ENCODE assay signal across 1 cellular context in the genomic region with DNA sequence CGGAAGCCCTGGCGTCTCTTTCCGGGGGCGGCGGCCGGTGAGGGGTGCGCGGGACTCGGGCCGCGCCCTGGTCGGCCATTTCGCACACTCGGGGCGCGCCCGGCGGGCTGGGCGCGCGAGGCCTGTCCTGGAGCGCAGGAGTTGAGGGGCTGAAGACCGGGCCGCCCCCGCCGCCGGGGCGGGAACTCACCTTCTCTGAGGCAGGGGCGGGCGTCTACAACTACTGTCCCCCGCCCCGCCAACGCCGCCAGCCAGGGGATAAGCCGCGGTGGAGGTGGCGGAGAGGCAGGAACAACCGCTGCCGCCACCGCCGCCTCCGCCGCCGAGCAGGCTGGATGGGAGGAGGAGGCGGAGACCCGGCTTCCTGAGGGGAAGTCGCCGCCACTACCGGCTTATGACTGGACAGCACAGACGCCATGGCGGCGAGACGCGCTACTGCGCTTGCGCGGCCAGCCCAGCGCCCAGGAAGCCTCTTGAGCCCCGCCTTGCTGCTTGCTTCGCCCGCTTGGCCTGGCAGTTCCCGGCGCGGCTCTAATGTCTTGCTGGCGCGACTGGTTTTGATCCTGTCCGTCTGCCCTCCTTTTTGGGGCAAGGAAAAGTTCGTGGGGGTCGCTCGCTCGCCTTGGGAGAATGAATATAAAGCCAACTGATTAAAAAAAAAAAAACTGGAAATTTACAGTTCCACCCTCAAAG.
TF ChIP-seq lines count a peak whose summit lies in the region.

TSS of gene KRCC1 (minus strand) at position 348 of the 693 bp plus-strand sequence. CDS start 27,220 bp downstream, outside the sequence.

TF ChIP-seq in HepG2, 621 proteins besides CTCF, POLR2A, EP300 and RAD21 (continued from another document and continues in another):
- TF ChIP-seq KLF15 (CRISPR knock-in tag; IDR thresholded peaks at IDR 0.05; ENCODE audit: borderline replicate concordance) (peak; percentile 91), PLSCR1 (CRISPR knock-in tag; IDR thresholded peaks at IDR 0.05; ENCODE audit: borderline replicate concordance) (0 out of 2 replicates have a peak, but pooled peaks have one; percentile 27), RXRB (CRISPR knock-in tag; IDR thresholded peaks at IDR 0.05; ENCODE audit: borderline replicate concordance) (peak; percentile 29; the same call in 1 of the 2 replicates), KDM3A (CRISPR knock-in tag; IDR thresholded peaks at IDR 0.05; ENCODE audit: low read depth) (0 out of 2 replicates have a peak, but pooled peaks have one; percentile 78), ZSCAN20 (CRISPR knock-in tag; IDR thresholded peaks at IDR 0.05; ENCODE audit: borderline replicate concordance) (no peak), NR0B2 (CRISPR knock-in tag; IDR thresholded peaks at IDR 0.05) (peak; percentile 69; the same call in 1 of the 2 replicates), ZNF567 (CRISPR knock-in tag; IDR thresholded peaks at IDR 0.05; ENCODE audit: borderline replicate concordance) (peak; percentile 65; the same call in 1 of the 2 replicates), DMTF1 (CRISPR knock-in tag; IDR thresholded peaks at IDR 0.05) (peak; percentile 80; the same call in 1 of the 2 replicates), ATF3 (CRISPR knock-in tag; IDR thresholded peaks at IDR 0.05) (peak; percentile 71), KAT7 (CRISPR knock-in tag; IDR thresholded peaks at IDR 0.05; ENCODE audit: borderline replicate concordance) (peak; percentile 92), SAFB2 (CRISPR knock-in tag; IDR thresholded peaks at IDR 0.05; ENCODE audit: borderline replicate concordance, low read depth) (peak; percentile 87), DZIP1 (CRISPR knock-in tag; IDR thresholded peaks at IDR 0.05) (peak; percentile 83; the same call in 1 of the 2 replicates), ZNF749 (CRISPR knock-in tag; IDR thresholded peaks at IDR 0.05; ENCODE audit: borderline replicate concordance) (peak; percentile 83; the same call in 1 of the 2 replicates), SRSF1 (optimal IDR thresholded peaks at IDR 0.05; ENCODE audit: low read depth, low read length) (peak; percentile 93), PHF21A (CRISPR knock-in tag; IDR thresholded peaks at IDR 0.05) (peak; percentile 15; the same call in 1 of the 2 replicates), PCBP1 (IDR thresholded peaks at IDR 0.05; ENCODE audit: borderline replicate concordance, low read depth, low read length) (0 out of 2 replicates have a peak, but pooled peaks have one; percentile 55), ZNF274 (CRISPR knock-in tag; IDR thresholded peaks at IDR 0.05) (peak; percentile 95), GATAD2A (CRISPR knock-in tag; IDR thresholded peaks at IDR 0.05) (no peak; the same call in 1 of the 2 replicates), ZNF878 (CRISPR knock-in tag; IDR thresholded peaks at IDR 0.05) (peak; percentile 91; the same call in 1 of the 2 replicates), ZNF382 (CRISPR knock-in tag; IDR thresholded peaks at IDR 0.05; ENCODE audit: borderline replicate concordance) (no peak), KDM4B (CRISPR knock-in tag; IDR thresholded peaks at IDR 0.05) (peak; percentile 80; the same call in 1 of the 2 replicates), ZNF747 (CRISPR knock-in tag; IDR thresholded peaks at IDR 0.05; ENCODE audit: borderline replicate concordance) (peak; percentile 52; the same call in 1 of the 2 replicates), AFF4 (CRISPR knock-in tag; IDR thresholded peaks at IDR 0.05) (peak; percentile 72; the same call in 1 of the 2 replicates)
- TF ChIP-seq, protein P1, sequence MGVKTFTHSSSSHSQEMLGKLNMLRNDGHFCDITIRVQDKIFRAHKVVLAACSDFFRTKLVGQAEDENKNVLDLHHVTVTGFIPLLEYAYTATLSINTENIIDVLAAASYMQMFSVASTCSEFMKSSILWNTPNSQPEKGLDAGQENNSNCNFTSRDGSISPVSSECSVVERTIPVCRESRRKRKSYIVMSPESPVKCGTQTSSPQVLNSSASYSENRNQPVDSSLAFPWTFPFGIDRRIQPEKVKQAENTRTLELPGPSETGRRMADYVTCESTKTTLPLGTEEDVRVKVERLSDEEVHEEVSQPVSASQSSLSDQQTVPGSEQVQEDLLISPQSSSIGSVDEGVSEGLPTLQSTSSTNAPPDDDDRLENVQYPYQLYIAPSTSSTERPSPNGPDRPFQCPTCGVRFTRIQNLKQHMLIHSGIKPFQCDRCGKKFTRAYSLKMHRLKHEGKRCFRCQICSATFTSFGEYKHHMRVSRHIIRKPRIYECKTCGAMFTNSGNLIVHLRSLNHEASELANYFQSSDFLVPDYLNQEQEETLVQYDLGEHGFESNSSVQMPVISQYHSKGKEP (CRISPR knock-in tag; IDR thresholded peaks at IDR 0.05), result no peak
- TF ChIP-seq, protein P2, sequence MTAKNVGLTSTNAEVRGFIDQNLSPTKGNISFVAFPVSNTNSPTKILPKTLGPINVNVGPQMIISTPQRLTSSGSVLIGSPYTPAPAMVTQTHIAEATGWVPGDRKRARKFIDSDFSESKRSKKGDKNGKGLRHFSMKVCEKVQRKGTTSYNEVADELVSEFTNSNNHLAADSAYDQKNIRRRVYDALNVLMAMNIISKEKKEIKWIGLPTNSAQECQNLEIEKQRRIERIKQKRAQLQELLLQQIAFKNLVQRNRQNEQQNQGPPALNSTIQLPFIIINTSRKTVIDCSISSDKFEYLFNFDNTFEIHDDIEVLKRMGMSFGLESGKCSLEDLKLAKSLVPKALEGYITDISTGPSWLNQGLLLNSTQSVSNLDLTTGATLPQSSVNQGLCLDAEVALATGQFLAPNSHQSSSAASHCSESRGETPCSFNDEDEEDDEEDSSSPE (CRISPR knock-in tag; IDR thresholded peaks at IDR 0.05), result peak; percentile 64; the same call in 1 of the 2 replicates
- TF ChIP-seq, protein P3, sequence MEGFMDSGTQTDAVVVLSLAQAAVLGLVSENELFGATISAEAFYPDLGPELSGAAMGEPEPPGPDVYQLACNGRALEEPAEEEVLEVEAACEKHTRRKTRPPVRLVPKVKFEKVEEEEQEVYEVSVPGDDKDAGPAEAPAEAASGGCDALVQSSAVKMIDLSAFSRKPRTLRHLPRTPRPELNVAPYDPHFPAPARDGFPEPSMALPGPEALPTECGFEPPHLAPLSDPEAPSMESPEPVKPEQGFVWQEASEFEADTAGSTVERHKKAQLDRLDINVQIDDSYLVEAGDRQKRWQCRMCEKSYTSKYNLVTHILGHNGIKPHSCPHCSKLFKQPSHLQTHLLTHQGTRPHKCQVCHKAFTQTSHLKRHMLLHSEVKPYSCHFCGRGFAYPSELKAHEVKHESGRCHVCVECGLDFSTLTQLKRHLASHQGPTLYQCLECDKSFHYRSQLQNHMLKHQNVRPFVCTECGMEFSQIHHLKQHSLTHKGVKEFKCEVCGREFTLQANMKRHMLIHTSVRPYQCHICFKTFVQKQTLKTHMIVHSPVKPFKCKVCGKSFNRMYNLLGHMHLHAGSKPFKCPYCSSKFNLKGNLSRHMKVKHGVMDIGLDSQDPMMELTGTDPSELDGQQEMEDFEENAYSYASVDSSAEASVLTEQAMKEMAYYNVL (CRISPR knock-in tag; IDR thresholded peaks at IDR 0.05; ENCODE audit: borderline replicate concordance), result 0 out of 2 replicates have a peak, but pooled peaks have one; percentile 18
- TF ChIP-seq, protein P4, sequence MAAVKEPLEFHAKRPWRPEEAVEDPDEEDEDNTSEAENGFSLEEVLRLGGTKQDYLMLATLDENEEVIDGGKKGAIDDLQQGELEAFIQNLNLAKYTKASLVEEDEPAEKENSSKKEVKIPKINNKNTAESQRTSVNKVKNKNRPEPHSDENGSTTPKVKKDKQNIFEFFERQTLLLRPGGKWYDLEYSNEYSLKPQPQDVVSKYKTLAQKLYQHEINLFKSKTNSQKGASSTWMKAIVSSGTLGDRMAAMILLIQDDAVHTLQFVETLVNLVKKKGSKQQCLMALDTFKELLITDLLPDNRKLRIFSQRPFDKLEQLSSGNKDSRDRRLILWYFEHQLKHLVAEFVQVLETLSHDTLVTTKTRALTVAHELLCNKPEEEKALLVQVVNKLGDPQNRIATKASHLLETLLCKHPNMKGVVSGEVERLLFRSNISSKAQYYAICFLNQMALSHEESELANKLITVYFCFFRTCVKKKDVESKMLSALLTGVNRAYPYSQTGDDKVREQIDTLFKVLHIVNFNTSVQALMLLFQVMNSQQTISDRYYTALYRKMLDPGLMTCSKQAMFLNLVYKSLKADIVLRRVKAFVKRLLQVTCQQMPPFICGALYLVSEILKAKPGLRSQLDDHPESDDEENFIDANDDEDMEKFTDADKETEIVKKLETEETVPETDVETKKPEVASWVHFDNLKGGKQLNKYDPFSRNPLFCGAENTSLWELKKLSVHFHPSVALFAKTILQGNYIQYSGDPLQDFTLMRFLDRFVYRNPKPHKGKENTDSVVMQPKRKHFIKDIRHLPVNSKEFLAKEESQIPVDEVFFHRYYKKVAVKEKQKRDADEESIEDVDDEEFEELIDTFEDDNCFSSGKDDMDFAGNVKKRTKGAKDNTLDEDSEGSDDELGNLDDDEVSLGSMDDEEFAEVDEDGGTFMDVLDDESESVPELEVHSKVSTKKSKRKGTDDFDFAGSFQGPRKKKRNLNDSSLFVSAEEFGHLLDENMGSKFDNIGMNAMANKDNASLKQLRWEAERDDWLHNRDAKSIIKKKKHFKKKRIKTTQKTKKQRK (IDR thresholded peaks at IDR 0.05; ENCODE audit: low read length), result no peak
